ENCODE assay signal across 3 cellular contexts in the genomic region with DNA sequence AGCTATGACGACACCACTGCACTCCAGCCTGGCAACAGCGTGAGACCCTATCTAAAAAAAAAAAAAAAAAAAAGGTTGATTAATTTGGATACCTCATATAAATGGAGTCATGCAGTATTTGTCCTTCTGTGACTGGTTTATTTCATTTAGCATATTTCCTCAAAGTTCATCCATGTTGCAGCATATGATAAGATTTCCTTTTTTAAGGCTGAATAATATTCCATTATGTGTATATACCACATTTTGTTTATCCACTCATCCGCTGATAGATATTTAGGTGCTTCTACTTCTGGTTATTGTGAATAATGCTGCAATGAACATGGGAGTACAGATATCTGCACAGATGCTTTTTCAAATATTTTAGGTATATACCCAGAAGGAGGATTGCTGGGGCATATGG.
TF ChIP-seq lines count a peak whose summit lies in the region.

No MANE protein-coding gene starts in this region.

TF ChIP-seq in HepG2, 621 proteins besides CTCF, POLR2A, EP300 and RAD21:
- TF ChIP-seq CREB1 (IDR thresholded peaks at IDR 0.05) (peak; percentile 12; the same call in 1 of the 2 replicates), CREB1 (CRISPR knock-in tag; IDR thresholded peaks at IDR 0.05) (no peak), ZNF317 (CRISPR knock-in tag; IDR thresholded peaks at IDR 0.05) (no peak)

TF ChIP-seq in HEK293, 187 proteins besides CTCF, POLR2A, EP300 and RAD21:
- TF ChIP-seq ZNF146 (tag by site-specific recombination; IDR thresholded peaks at IDR 0.05) (peak; percentile 76), ZSCAN30 (tag by site-specific recombination; IDR thresholded peaks at IDR 0.05) (no peak)

TF ChIP-seq in K562, 482 proteins besides CTCF, POLR2A, EP300 and RAD21:
- TF ChIP-seq RBM25 (IDR thresholded peaks at IDR 0.05; ENCODE audit: low read depth, low read length, severe bottlenecking) (peak; percentile 25), HNRNPUL1 (IDR thresholded peaks at IDR 0.05; ENCODE audit: low read length) (no peak), ZNF146 (CRISPR knock-in tag; IDR thresholded peaks at IDR 0.05; ENCODE audit: unreplicated experiment) (peak; percentile 58)
- TF ChIP-seq, protein P1, sequence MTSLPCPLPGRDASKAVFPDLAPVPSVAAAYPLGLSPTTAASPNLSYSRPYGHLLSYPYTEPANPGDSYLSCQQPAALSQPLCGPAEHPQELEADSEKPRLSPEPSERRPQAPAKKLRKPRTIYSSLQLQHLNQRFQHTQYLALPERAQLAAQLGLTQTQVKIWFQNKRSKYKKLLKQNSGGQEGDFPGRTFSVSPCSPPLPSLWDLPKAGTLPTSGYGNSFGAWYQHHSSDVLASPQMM (CRISPR knock-in tag; IDR thresholded peaks at IDR 0.05) = no peak
TF ChIP-seq in K562: peak in this region for 2.
